ENCODE assay signal across 25 cellular contexts in the genomic region with DNA sequence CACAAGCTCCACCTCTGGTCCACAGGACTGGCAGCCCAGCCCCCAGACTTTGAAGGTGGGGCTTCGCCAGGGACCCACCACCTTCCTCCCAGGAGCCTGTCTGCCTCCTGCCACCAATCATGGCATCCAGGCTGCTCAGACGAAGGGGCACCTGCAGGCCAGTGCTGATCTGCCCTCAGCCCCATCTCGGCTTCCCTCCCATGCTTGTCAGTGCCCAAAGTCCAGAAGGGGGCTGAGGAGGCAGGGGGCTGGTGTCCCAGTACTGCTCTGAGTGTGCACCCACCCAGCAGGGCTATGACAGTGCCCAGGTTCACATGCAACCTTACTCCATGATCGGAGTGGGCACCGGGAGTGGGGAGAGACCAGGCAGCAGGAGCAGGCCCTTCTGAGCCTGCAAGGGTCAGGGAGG. TPM values are rescaled to one million over a fixed set of nuclear protein-coding genes. Genes with fewer than 3 reads are reported as not detected.
"Had no signal": no experiment of that assay in that cellular context is flagged by ENCODE, and none has a peak within 500 bp of the region (broad histone marks: within the 10 kb centered on the region; RNA-seq: fewer than 3 reads in every experiment).

No MANE protein-coding gene starts in this region.

- DNase-seq: activated CD4-positive, CD25-positive, alpha-beta regulatory T cell; activated CD8-positive, alpha-beta memory T cell treated with anti-CD3 and anti-CD28 coated beads, Interleukin-2, amount 50 U/mL, for 48 hours; activated naive CD4-positive, alpha-beta T cell treated with anti-CD3 and anti-CD28 coated beads, Interleukin-2, amount 50 U/mL, for 16 hours; activated naive CD8-positive, alpha-beta T cell treated with anti-CD3 and anti-CD28 coated beads, Interleukin-2, amount 10 ng/mL, durations not matched to agents 7 days and 5 days; activated T-cell treated with anti-CD3 and anti-CD28 coated beads, Interleukin-2, amount 50 U/mL, for 1 hour; adrenal gland; anterior cingulate cortex; central memory CD4-positive, alpha-beta T cell; MG63; MV-4-11; NCI-H1092 treated with DMSO at 0.1 percent for 48 hours; NCI-H1417 treated with DMSO at 0.1 percent for 48 hours; NCI-H1694 treated with DMSO at 0.1 percent for 48 hours; NCI-H2029 treated with DMSO at 0.1 percent for 48 hours; NCI-H345; NCI-H510A; NCI-H526 treated with DMSO at 0.1 percent for 48 hours; NCI-H82; T-helper 2 cell; T1000 had no signal

- H3K27ac Mint-ChIP-seq: T-cell had no signal

- H3K36me3 Mint-ChIP-seq: T-cell had no signal

- H3K9me3 ChIP-seq: adrenal gland, MG63 had no signal

- ATAC-seq: T-cell had no signal

- H3K4me1 ChIP-seq: adrenal gland had no signal

- H3K4me3 Mint-ChIP-seq: activated naive CD8-positive, alpha-beta T cell treated with anti-CD3 and anti-CD28 coated beads, Interleukin-2, amount 10 ng/mL, durations not matched to agents 7 days and 5 days; T-cell had no signal

- H3K27ac ChIP-seq: adrenal gland, SK-N-MC, VCaP had no signal

- H3K36me3 ChIP-seq: adrenal gland, MG63 had no signal

- H3K4me3 ChIP-seq: adrenal gland, MG63, SK-N-MC had no signal

- H3K27me3 ChIP-seq: adrenal gland had no signal

RNA-seq across cellular contexts. Expression of a gene that starts 25.3 kb away (rescaled TPM):
- total RNA-seq: OCI-LY7, RPMI7951 had no signal

RNA-seq across cellular contexts. Expression of a gene that starts 40.9 kb away (rescaled TPM):
- total RNA-seq: OCI-LY7 had no signal
